ENCODE assay signal across 1 cellular context in genomic region chr4:56435748-56436442, GRCh38.
TF ChIP-seq lines count a peak whose summit lies in the region.

TSS of gene PAICS (plus strand) at chr4:56436260. CDS start at chr4:56436313, 53 bp downstream.

TF ChIP-seq in HepG2, 621 proteins besides CTCF, POLR2A, EP300 and RAD21 (continued from another document and continues in another):
- TF ChIP-seq GABPA (IDR thresholded peaks at IDR 0.05; ENCODE audit: low read depth, low read length): no peak
- 0 out of 2 replicates have a peak, but pooled peaks have one; percentile 21 for TF ChIP-seq GABPA (CRISPR knock-in tag; IDR thresholded peaks at IDR 0.05; ENCODE audit: low read depth)
- TF ChIP-seq GZF1 (CRISPR knock-in tag; IDR thresholded peaks at IDR 0.05): no peak
- TF ChIP-seq TRIM24 (CRISPR knock-in tag; IDR thresholded peaks at IDR 0.05): no peak
- TF ChIP-seq ZNF510 (CRISPR knock-in tag; IDR thresholded peaks at IDR 0.05; ENCODE audit: low read depth): 0 out of 2 replicates have a peak, but pooled peaks have one; percentile 37
- TF ChIP-seq ZBTB38 (CRISPR knock-in tag; IDR thresholded peaks at IDR 0.05): peak; percentile 62; the same call in 1 of the 2 replicates
- peak; percentile 85 for TF ChIP-seq ZNF18 (CRISPR knock-in tag; IDR thresholded peaks at IDR 0.05; ENCODE audit: insufficient replicate concordance)
- peak; percentile 98 for TF ChIP-seq MYC (CRISPR knock-in tag; IDR thresholded peaks at IDR 0.05; ENCODE audit: borderline replicate concordance)
- no peak; the same call in none of the 2 replicates for TF ChIP-seq ZNF430 (CRISPR knock-in tag; IDR thresholded peaks at IDR 0.05)
- peak; percentile 78; the same call in 1 of the 2 replicates for TF ChIP-seq SSRP1 (CRISPR knock-in tag; IDR thresholded peaks at IDR 0.05)
- no peak for TF ChIP-seq RAD51 (IDR thresholded peaks at IDR 0.05; ENCODE audit: borderline replicate concordance)
- TF ChIP-seq ZBTB3 (CRISPR knock-in tag; IDR thresholded peaks at IDR 0.05; ENCODE audit: borderline replicate concordance, low read depth): 0 out of 2 replicates have a peak, but pooled peaks have one; percentile 41
- peak; percentile 17; the same call in 1 of the 2 replicates for TF ChIP-seq NFKB2 (CRISPR knock-in tag; IDR thresholded peaks at IDR 0.05; ENCODE audit: borderline replicate concordance)
- TF ChIP-seq HBP1 (CRISPR knock-in tag; IDR thresholded peaks at IDR 0.05; ENCODE audit: low read depth): peak; percentile 6; the same call in 1 of the 2 replicates
- TF ChIP-seq POLR2G (IDR thresholded peaks at IDR 0.05; ENCODE audit: low read depth, low read length): peak; percentile 79
- TF ChIP-seq YY1 (IDR thresholded peaks at IDR 0.05; ENCODE audit: insufficient read depth, insufficient replicate concordance, low read depth, low read length): peak; percentile 82
- TF ChIP-seq ZNF256 (CRISPR knock-in tag; conservative IDR thresholded peaks at IDR 0.05): 0 out of 2 replicates have a peak, but pooled peaks have one; percentile 28
- peak; percentile 72; the same call in 1 of the 2 replicates for TF ChIP-seq FOXK2 (IDR thresholded peaks at IDR 0.05)
- peak; percentile 47 for TF ChIP-seq RFXAP (CRISPR knock-in tag; IDR thresholded peaks at IDR 0.05; ENCODE audit: borderline replicate concordance)
- no peak for TF ChIP-seq STAG1 (CRISPR knock-in tag; IDR thresholded peaks at IDR 0.05)
- no peak for TF ChIP-seq AFF4 (CRISPR knock-in tag; IDR thresholded peaks at IDR 0.05)
- 0 out of 2 replicates have a peak, but pooled peaks have one; percentile 13 for TF ChIP-seq THAP9 (CRISPR knock-in tag; IDR thresholded peaks at IDR 0.05; ENCODE audit: borderline replicate concordance)
- 0 out of 2 replicates have a peak, but pooled peaks have one; percentile 47 for TF ChIP-seq RARG (CRISPR knock-in tag; IDR thresholded peaks at IDR 0.05; ENCODE audit: low read depth)
- no peak; the same call in 1 of the 2 replicates for TF ChIP-seq AKAP8 (CRISPR knock-in tag; IDR thresholded peaks at IDR 0.05)
- peak; percentile 27; the same call in 1 of the 2 replicates for TF ChIP-seq NR2C2 (CRISPR knock-in tag; IDR thresholded peaks at IDR 0.05; ENCODE audit: borderline replicate concordance)
- no peak for TF ChIP-seq ZNF20 (CRISPR knock-in tag; IDR thresholded peaks at IDR 0.05)
- TF ChIP-seq ZNF615 (CRISPR knock-in tag; IDR thresholded peaks at IDR 0.05; ENCODE audit: borderline replicate concordance): peak; percentile 12; the same call in 1 of the 2 replicates
- peak; percentile 62; the same call in 1 of the 2 replicates for TF ChIP-seq ZSCAN9 (CRISPR knock-in tag; IDR thresholded peaks at IDR 0.05; ENCODE audit: borderline replicate concordance)
- peak; percentile 68 for TF ChIP-seq ZNF687 (CRISPR knock-in tag; IDR thresholded peaks at IDR 0.05)
- TF ChIP-seq EED (CRISPR knock-in tag; IDR thresholded peaks at IDR 0.05): no peak
- no peak; a peak in 1 of 4 replicates for TF ChIP-seq NR2F1 (CRISPR knock-in tag; IDR thresholded peaks at IDR 0.05)
- TF ChIP-seq STAT5B (CRISPR knock-in tag; IDR thresholded peaks at IDR 0.05): no peak
- no peak for TF ChIP-seq ZNF800 (CRISPR knock-in tag; IDR thresholded peaks at IDR 0.05)
- peak; percentile 92 for TF ChIP-seq YEATS4 (CRISPR knock-in tag; IDR thresholded peaks at IDR 0.05; ENCODE audit: borderline replicate concordance)
- TF ChIP-seq GATAD1 (CRISPR knock-in tag; IDR thresholded peaks at IDR 0.05): peak; percentile 9
- peak; percentile 92 for TF ChIP-seq ZC3H13 (CRISPR knock-in tag; IDR thresholded peaks at IDR 0.05)
- no peak for TF ChIP-seq CHD2 (IDR thresholded peaks at IDR 0.05; ENCODE audit: low read depth, low read length)
